In genomic region chr3:176663819-176664218, GRCh38 we compare ENCODE assay signal across 8 cellular contexts.
DNase-seq lines count a peak whose midpoint lies in the region; ATAC-seq and TF ChIP-seq lines count a peak whose summit lies in the region.

No MANE protein-coding gene starts in this region.

- H3K9ac ChIP-seq in Loucy (ENCODE audit: low read depth, low read length, poor library complexity, severe bottlenecking), result no peak overlapping the region

- no peaks in the 10 kb centered on the region for H3F3A ChIP-seq in DOHH2 (ENCODE audit: control insufficient read depth, insufficient read depth)
- no peaks in the 10 kb centered on the region for H3F3A ChIP-seq in Loucy (ENCODE audit: low read depth)

- H3K4me2 ChIP-seq in DOHH2 (ENCODE audit: low read length) (no peak overlapping the region), Loucy (ENCODE audit: low read depth, low read length, poor library complexity, severe bottlenecking) (no peak overlapping the region)

- H3K9me3 ChIP-seq in DOHH2 (ENCODE audit: control insufficient read depth, insufficient read depth, low read length), result no peaks in the 10 kb centered on the region
- no peaks in the 10 kb centered on the region for H3K9me3 ChIP-seq in Loucy (ENCODE audit: insufficient read depth, low read depth, low read length)

- no peak for ATAC-seq in GM19467 (IDR thresholded peaks at IDR 0.05; ENCODE audit: unreplicated experiment)

- H3K36me3 ChIP-seq in DOHH2 (ENCODE audit: control insufficient read depth, low read length) (no peaks in the 10 kb centered on the region), Loucy (ENCODE audit: insufficient read depth, low read length) (no peaks in the 10 kb centered on the region)

- CTCF ChIA-PET in RWPE1 (lab: Yijun Ruan, JAX), result interaction anchor here (0.6 to 0.7 kb wide), 4 partner anchors 146 to 715 kb away, joined by 3 read pairs; no protein-coding TSS in a partner anchor

- H3K4me1 ChIP-seq in DOHH2 (ENCODE audit: control insufficient read depth, low read length) (no peaks in the 10 kb centered on the region), Loucy (ENCODE audit: insufficient read depth, low read length, poor library complexity, severe bottlenecking) (no peaks in the 10 kb centered on the region)

- H3K79me2 ChIP-seq in DOHH2 (ENCODE audit: control insufficient read depth, low read length) (no peaks in the 10 kb centered on the region), Loucy (ENCODE audit: insufficient read depth, low read length) (no peaks in the 10 kb centered on the region)

- H3K27me3 ChIP-seq in DOHH2 (ENCODE audit: control insufficient read depth, low read length) (peaks cover 2% of the 10 kb centered on the region; the same call in 1 of the 2 replicates), Loucy (ENCODE audit: insufficient read depth, low read length, poor library complexity, severe bottlenecking) (no peaks in the 10 kb centered on the region)

- no peak overlapping the region for H2AFZ ChIP-seq in Loucy (ENCODE audit: low read length)

- TF ChIP-seq CTCF in DOHH2 (IDR thresholded peaks at IDR 0.05; ENCODE audit: low read depth, low read length, poor library complexity, severe bottlenecking) (peak; percentile 32), Loucy (conservative IDR thresholded peaks at IDR 0.05; ENCODE audit: low read length) (peak; percentile 54), RWPE1 (conservative IDR thresholded peaks at IDR 0.05; ENCODE audit: low read depth) (no peak; the same call in 1 of the 2 replicates), fibroblast of pulmonary artery (IDR thresholded peaks at IDR 0.05; ENCODE audit: low read length, missing control alignments) (peak; percentile 45), retinal pigment epithelial cell (conservative IDR thresholded peaks at IDR 0.05; ENCODE audit: low read depth, low read length) (peak; percentile 42)

- H4K20me1 ChIP-seq in DOHH2 (ENCODE audit: control insufficient read depth, insufficient read depth, low read depth, low read length) (no peaks in the 10 kb centered on the region), Loucy (ENCODE audit: insufficient read depth, low read length, poor library complexity, severe bottlenecking) (no peaks in the 10 kb centered on the region)

- DNase-seq in RWPE1 (ENCODE audit: low spot score) (peak; percentile 21), fibroblast of pulmonary artery (ENCODE audit: low read depth) (peak; percentile 87), retinal pigment epithelial cell (ENCODE audit: low read depth) (peak; percentile 28)
- DNase-seq in activated effector memory CD4-positive, alpha-beta T cell treated with Interleukin-2 at 50 U/mL for 16 hours, result no peak
- DNase-seq in NK-92 treated with Interleukin-12 subunit alpha and Interleukin-12 subunit beta, amount 100 ng/mL, for 24 hours (lab: John Stamatoyannopoulos, UW), result no peak

- H3K27ac ChIP-seq in DOHH2 (ENCODE audit: low read depth, low read length) (no peak overlapping the region), RWPE1 (no peak overlapping the region)

- H3K9me2 ChIP-seq in DOHH2 (replicated peaks; ENCODE audit: control insufficient read depth, low read length) (no peaks in the 10 kb centered on the region), Loucy (replicated peaks; ENCODE audit: low read depth, low read length) (no peaks in the 10 kb centered on the region)

- POLR2A ChIA-PET in RWPE1 (lab: Yijun Ruan, JAX; ENCODE audit: low non-redundant PET), result no interaction called here

- H3K4me3 ChIP-seq in DOHH2 (ENCODE audit: low read length) (no peak overlapping the region), Loucy (ENCODE audit: low read length, poor library complexity, severe bottlenecking) (no peak overlapping the region), fibroblast of pulmonary artery (replicated peaks; ENCODE audit: low read depth, low read length) (no peak overlapping the region), retinal pigment epithelial cell (ENCODE audit: low read length) (no peak overlapping the region)

Comparison
In these comparisons a context has a peak if more than half of its experiments do, and no peak if none do; other contexts are left out.
1. DNase-seq: peak in RWPE1 (single experiment), fibroblast of pulmonary artery (single experiment) and retinal pigment epithelial cell (single experiment); none in activated effector memory CD4-positive, alpha-beta T cell treated with Interleukin-2 at 50 U/mL for 16 hours (single experiment) and NK-92 treated with Interleukin-12 subunit alpha and Interleukin-12 subunit beta, amount 100 ng/mL, for 24 hours (single experiment).